9 cellular contexts compared by ENCODE assay signal in the genomic region with DNA sequence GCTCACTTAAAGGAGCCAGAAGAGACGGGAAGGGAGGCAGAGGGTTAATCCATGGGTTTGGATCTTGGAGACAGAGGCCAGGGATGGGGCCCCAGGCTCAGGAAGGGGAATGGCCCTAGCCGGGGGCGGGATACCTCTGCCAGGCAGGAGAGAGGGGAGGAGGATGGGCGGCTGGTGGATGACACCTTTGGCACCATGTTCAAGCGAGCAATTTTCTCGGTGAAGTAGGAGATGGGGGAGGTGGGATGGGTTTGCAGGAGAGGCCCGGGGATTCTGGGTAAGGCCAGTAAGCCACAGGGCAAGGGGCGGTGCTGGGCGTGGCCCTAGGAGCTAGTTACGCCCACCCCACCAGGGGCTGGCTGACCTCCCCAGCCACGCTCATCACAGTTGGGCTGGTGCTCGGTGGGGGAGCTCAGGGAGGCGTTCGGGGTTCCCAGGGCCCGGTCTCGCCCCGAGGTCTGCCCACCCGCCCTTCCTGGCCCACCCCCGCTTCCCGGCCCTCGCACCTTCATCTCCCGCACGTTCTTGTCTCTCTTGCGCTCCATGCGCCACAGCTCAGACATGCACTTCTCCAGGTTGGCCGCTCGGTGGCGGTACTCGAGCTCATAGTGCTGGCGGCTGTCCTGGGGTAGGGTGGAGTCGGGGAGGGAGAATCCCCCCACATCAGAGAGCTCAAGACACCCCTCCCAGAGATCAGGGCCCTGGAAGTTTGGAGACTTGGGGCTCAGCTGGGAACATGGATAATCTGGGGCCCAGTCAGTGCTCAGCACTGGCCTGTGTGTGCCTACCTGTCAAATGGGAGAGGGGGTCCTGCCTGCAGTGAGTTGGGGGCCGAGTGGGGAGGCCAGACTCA. TPM values are rescaled to one million over a fixed set of nuclear protein-coding genes. Genes with fewer than 3 reads are reported as not detected.
A peak's percentile ranks its signal among the peaks of the same experiment; 100 is the strongest.
DNase-seq lines count a peak whose midpoint lies in the region; ATAC-seq and TF ChIP-seq lines count a peak whose summit lies in the region.
"Had no signal": no experiment of that assay in that cellular context is flagged by ENCODE, and none has a peak within 500 bp of the region (broad histone marks: within the 10 kb centered on the region; RNA-seq: fewer than 3 reads in every experiment).

No MANE protein-coding gene starts in this region.

- H3K36me3 ChIP-seq in left lung, result no peaks in the 10 kb centered on the region

- H3K4me1 Mint-ChIP-seq in activated T-helper 2 cell treated with anti-CD3 and anti-CD28 coated beads, Interferon-gamma antibody, Interleukin-2, Interleukin-4, amounts not matched to agents 10 μg/mL and 5 μg/mL and 100 μg/mL, durations not matched to agents 14 hours and 24 hours and 36 hours (ENCODE audit: low read depth), result no peaks in the 10 kb centered on the region
- H3K4me1 Mint-ChIP-seq in effector memory CD8-positive, alpha-beta T cell (ENCODE audit: low read depth in 2 of 2), result peaks cover 4 to 6% of the 10 kb centered on the region in 2 donors

- CTCF ChIA-PET in AG04449 (lab: Yijun Ruan, JAX), result interaction anchor here (0.7 to 7.8 kb wide), 10 partner anchors 9 to 256 kb away, joined by 3 to 87 read pairs (median 4); a partner anchor contains a TSS

- H3K27ac ChIP-seq in left lung, result no peak overlapping the region

- no peaks in the 10 kb centered on the region for H3K9me3 ChIP-seq in left lung

- no peaks in the 10 kb centered on the region for H3K27me3 Mint-ChIP-seq in activated T-helper 2 cell treated with anti-CD3 and anti-CD28 coated beads, Interferon-gamma antibody, Interleukin-2, Interleukin-4, amounts not matched to agents 10 μg/mL and 5 μg/mL and 100 μg/mL, durations not matched to agents 14 hours and 24 hours and 36 hours (ENCODE audit: low read depth)
- H3K27me3 Mint-ChIP-seq in effector memory CD8-positive, alpha-beta T cell, result no peaks in the 10 kb centered on the region

- H3K4me3 ChIP-seq in AG04449 (ENCODE audit: low read depth, low read length), result no peak overlapping the region
- H3K4me3 ChIP-seq in epithelial cell of proximal tubule (ENCODE audit: low read depth, low read length), result no peak overlapping the region
- no peak overlapping the region for H3K4me3 ChIP-seq in left lung

- intact Hi-C loops in left lung (cut with DNase I), result no loop called here
- intact Hi-C loops in activated T-helper 2 cell treated with anti-CD3 and anti-CD28 coated beads, Interferon-gamma antibody, Interleukin-2, Interleukin-4, amounts not matched to agents 10 μg/mL and 5 μg/mL and 100 μg/mL, durations not matched to agents 14 hours and 24 hours and 36 hours (cut with micrococcal nuclease), result no loop called here

- DNase-seq in AG04449 (ENCODE audit: low read depth, low spot score), result no peak
- peak; percentile 45 for DNase-seq in NCI-H2227 treated with DMSO at 0.1 percent for 48 hours (lab: John Stamatoyannopoulos, UW)
- no peak for DNase-seq in epithelial cell of proximal tubule (ENCODE audit: low read depth)
- peak in 1 of 2 donors; percentile 51 for DNase-seq in left lung
- DNase-seq in activated T-helper 2 cell treated with anti-CD3 and anti-CD28 coated beads, Interferon-gamma antibody, Interleukin-2, Interleukin-4, amounts not matched to agents 10 μg/mL and 5 μg/mL and 100 μg/mL, durations not matched to agents 14 hours and 24 hours and 36 hours (ENCODE audit: low spot score), result no peak
- DNase-seq in effector memory CD8-positive, alpha-beta T cell, result no peak
- no peak for DNase-seq in glomerular visceral epithelial cell (ENCODE audit: extremely low spot score)
- no peak for DNase-seq in stimulated activated CD4-positive, alpha-beta T cell treated with anti-CD3 and anti-CD28 coated beads, Interleukin-4, amount 100 ng/mL, for 1 hour

- TF ChIP-seq CTCF in AG04449 (IDR thresholded peaks at IDR 0.05; ENCODE audit: insufficient read depth, low read length, missing control alignments) (peak; percentile 63), epithelial cell of proximal tubule (conservative IDR thresholded peaks at IDR 0.05; ENCODE audit: low read depth, low read length) (peak; percentile 8), left lung (IDR thresholded peaks at IDR 0.05) (no peak)

- H3K36me3 Mint-ChIP-seq in activated T-helper 2 cell treated with anti-CD3 and anti-CD28 coated beads, Interferon-gamma antibody, Interleukin-2, Interleukin-4, amounts not matched to agents 10 μg/mL and 5 μg/mL and 100 μg/mL, durations not matched to agents 14 hours and 24 hours and 36 hours (ENCODE audit: low read depth), result no peaks in the 10 kb centered on the region
- no peaks in the 10 kb centered on the region for H3K36me3 Mint-ChIP-seq in effector memory CD8-positive, alpha-beta T cell (ENCODE audit: insufficient read depth)

- POLR2A ChIA-PET in AG04449 (lab: Yijun Ruan, JAX), result interaction anchor here (1.1 kb wide), 1 partner anchor 104 kb away, joined by 3 read pairs; a partner anchor contains a TSS

- H3K9me3 Mint-ChIP-seq in activated T-helper 2 cell treated with anti-CD3 and anti-CD28 coated beads, Interferon-gamma antibody, Interleukin-2, Interleukin-4, amounts not matched to agents 10 μg/mL and 5 μg/mL and 100 μg/mL, durations not matched to agents 14 hours and 24 hours and 36 hours, result no peaks in the 10 kb centered on the region
- H3K9me3 Mint-ChIP-seq in effector memory CD8-positive, alpha-beta T cell, result no peaks in the 10 kb centered on the region

- no peak overlapping the region for H3K27ac Mint-ChIP-seq in activated T-helper 2 cell treated with anti-CD3 and anti-CD28 coated beads, Interferon-gamma antibody, Interleukin-2, Interleukin-4, amounts not matched to agents 10 μg/mL and 5 μg/mL and 100 μg/mL, durations not matched to agents 14 hours and 24 hours and 36 hours
- H3K27ac Mint-ChIP-seq in effector memory CD8-positive, alpha-beta T cell, result peak overlapping the region in 1 of 2 donors; percentile 89

- H3K4me1 ChIP-seq in left lung, result no peaks in the 10 kb centered on the region

- no peaks in the 10 kb centered on the region for H3K27me3 ChIP-seq in left lung

- peak; percentile 29 for ATAC-seq in left lung
- no peak for ATAC-seq in effector memory CD8-positive, alpha-beta T cell (replicated peaks)

- no peak overlapping the region for H3K4me3 Mint-ChIP-seq in activated T-helper 2 cell treated with anti-CD3 and anti-CD28 coated beads, Interferon-gamma antibody, Interleukin-2, Interleukin-4, amounts not matched to agents 10 μg/mL and 5 μg/mL and 100 μg/mL, durations not matched to agents 14 hours and 24 hours and 36 hours (ENCODE audit: low read depth)
- H3K4me3 Mint-ChIP-seq in effector memory CD8-positive, alpha-beta T cell, result no peak overlapping the region

RNA-seq across cellular contexts. Expression of a gene that starts 12.7 kb away (rescaled TPM):
- 5.4 and 6.5 TPM in 2 replicates for total RNA-seq in epithelial cell of proximal tubule
- under 1 TPM; 0.34 to 0.35 TPM for total RNA-seq in left lung
- 0.09 and 0.34 TPM in 2 replicates for total RNA-seq in activated T-helper 2 cell treated with anti-CD3 and anti-CD28 coated beads, Interferon-gamma antibody, Interleukin-2, Interleukin-4, amounts not matched to agents 10 μg/mL and 5 μg/mL and 100 μg/mL, durations not matched to agents 14 hours and 24 hours and 36 hours

RNA-seq across cellular contexts. Expression of a gene that starts 13.8 kb away (rescaled TPM):
- total RNA-seq in epithelial cell of proximal tubule (0.06 and 0.65 TPM in 2 replicates), left lung (under 1 TPM; 0.38 to 0.45 TPM)
- not detected in 2 replicates for total RNA-seq in activated T-helper 2 cell treated with anti-CD3 and anti-CD28 coated beads, Interferon-gamma antibody, Interleukin-2, Interleukin-4, amounts not matched to agents 10 μg/mL and 5 μg/mL and 100 μg/mL, durations not matched to agents 14 hours and 24 hours and 36 hours
- total RNA-seq: liver had no signal

RNA-seq across cellular contexts. Expression of a gene that starts 40.6 kb away (rescaled TPM):
- total RNA-seq in epithelial cell of proximal tubule, result 38.7 and 55.5 TPM in 2 replicates
- 10 to 100 TPM; 30.9 to 39.5 TPM for total RNA-seq in left lung
- total RNA-seq in activated T-helper 2 cell treated with anti-CD3 and anti-CD28 coated beads, Interferon-gamma antibody, Interleukin-2, Interleukin-4, amounts not matched to agents 10 μg/mL and 5 μg/mL and 100 μg/mL, durations not matched to agents 14 hours and 24 hours and 36 hours, result 9.1 and 9.5 TPM in 2 replicates

Comparison
In these comparisons a context has a peak if more than half of its experiments do, and no peak if none do; other contexts are left out.
1. CTCF ChIP-seq: peak in AG04449 (single experiment) and epithelial cell of proximal tubule (single experiment); none in left lung (0 of 2).